1 cellular context compared by ENCODE assay signal in genomic region chr4:17670423-17670822, GRCh38.
A peak's percentile ranks its signal among the peaks of the same experiment; 100 is the strongest.
TF ChIP-seq lines count a peak whose summit lies in the region.

No MANE protein-coding gene starts in this region.

TF ChIP-seq in K562, 482 proteins besides CTCF, POLR2A, EP300 and RAD21 (continued from another document):
- TF ChIP-seq RCOR1 (IDR thresholded peaks at IDR 0.05; ENCODE audit: borderline replicate concordance in 1 of 2, low read depth in 2 of 2, low read length in 2 of 2) (peak; percentile 90 to 91), GATAD2A (IDR thresholded peaks at IDR 0.05) (no peak)
